13 cellular contexts compared by ENCODE assay signal in the genomic region with DNA sequence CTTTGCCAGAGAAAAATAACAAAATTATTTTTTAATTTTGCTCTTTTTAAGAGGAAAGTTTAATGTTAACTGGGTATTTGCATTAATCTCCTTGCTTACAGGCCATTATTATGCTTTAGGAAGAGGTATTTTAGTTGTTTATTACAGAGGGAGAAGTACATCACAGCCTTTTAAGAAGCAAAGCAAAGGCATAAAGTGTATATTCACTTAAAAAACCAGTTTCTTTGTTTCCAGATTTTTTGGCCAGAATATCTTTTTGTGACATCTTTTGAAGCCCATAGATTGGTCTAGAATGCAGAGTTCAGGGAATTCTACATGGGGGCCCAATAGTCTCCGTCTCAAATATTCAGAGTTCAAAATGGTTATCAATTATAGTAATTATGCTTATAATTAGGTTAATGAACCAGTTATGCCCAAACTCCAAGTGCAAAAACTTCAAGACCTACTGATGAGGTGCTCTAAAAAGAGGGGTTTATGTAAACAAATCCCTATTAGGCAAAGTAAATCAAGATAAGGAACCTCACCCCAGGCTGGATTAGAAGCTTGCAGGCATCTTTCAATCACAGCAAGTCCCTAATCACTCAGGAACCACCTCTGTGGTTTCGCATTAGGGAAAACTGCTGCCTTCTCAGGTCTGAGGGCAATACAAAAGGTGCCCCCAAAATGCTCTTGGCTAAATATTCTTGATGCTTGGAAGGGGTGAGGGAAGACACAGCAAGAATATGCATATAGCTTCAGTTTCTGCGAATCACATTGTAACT. TPM values are rescaled to one million over a fixed set of nuclear protein-coding genes. Genes with fewer than 3 reads are reported as not detected.
DNase-seq lines count a peak whose midpoint lies in the region; ATAC-seq and TF ChIP-seq lines count a peak whose summit lies in the region.
"Had no signal": no experiment of that assay in that cellular context is flagged by ENCODE, and none has a peak within 500 bp of the region (broad histone marks: within the 10 kb centered on the region; RNA-seq: fewer than 3 reads in every experiment).

No MANE protein-coding gene starts in this region.

- H3K36me3 ChIP-seq in breast epithelium: no peaks in the 10 kb centered on the region
- H3K36me3 ChIP-seq in mesenchymal stem cell (ENCODE audit: control insufficient read depth in 1 of 2, insufficient read depth in 2 of 2, low read depth in 1 of 2, low read length in 2 of 2): no peaks in the 10 kb centered on the region
- H3K36me3 ChIP-seq in thoracic aorta: no peaks in the 10 kb centered on the region

- H3K27ac Mint-ChIP-seq in MCF 10A (ENCODE audit: low read depth, unreplicated experiment) (no peak overlapping the region), WTC11 (no peak overlapping the region; the same call in 1 of the 2 replicates)
- H3K27ac Mint-ChIP-seq: T-helper 2 cell treated with Interferon-gamma antibody and Interleukin-4, amounts not matched to agents 5 μg/mL and 100 μg/mL, for 36 hours had no signal

- H3K9me3 Mint-ChIP-seq in MCF 10A (ENCODE audit: unreplicated experiment) (no peaks in the 10 kb centered on the region), WTC11 (no peaks in the 10 kb centered on the region)
- H3K9me3 Mint-ChIP-seq: T-helper 2 cell treated with Interferon-gamma antibody and Interleukin-4, amounts not matched to agents 5 μg/mL and 100 μg/mL, for 36 hours had no signal

- H2BK15ac ChIP-seq in mesenchymal stem cell (ENCODE audit: low read depth, poor library complexity, severe bottlenecking): no peak overlapping the region

- no peak overlapping the region for H4K91ac ChIP-seq in mesenchymal stem cell (ENCODE audit: low read length)

- ATAC-seq in WTC11 (no peak), thoracic aorta (ENCODE audit: insufficient number of reproducible peaks, low FRiP score, low read depth) (no peak), foreskin keratinocyte (no peak), HG03108 (IDR thresholded peaks at IDR 0.05; ENCODE audit: unreplicated experiment) (no peak)
- ATAC-seq: esophagus mucosa had no signal

- no peak overlapping the region for H4K8ac ChIP-seq in mesenchymal stem cell (ENCODE audit: low read length)

- H3K14ac ChIP-seq in mesenchymal stem cell (ENCODE audit: low read length in 2 of 2): no peak overlapping the region

- H2BK120ac ChIP-seq in mesenchymal stem cell (ENCODE audit: low read depth, low read length): no peak overlapping the region

- intact Hi-C loops in breast epithelium (cut with DNase I; ENCODE audit: low total_unique reads) (no loop called here), MCF 10A (cut with micrococcal nuclease) (no loop called here)

- H2AK5ac ChIP-seq in mesenchymal stem cell (ENCODE audit: low read length, severe bottlenecking): no peak overlapping the region

- H3K27me3 ChIP-seq in breast epithelium: no peaks in the 10 kb centered on the region
- H3K27me3 ChIP-seq in mesenchymal stem cell (ENCODE audit: control insufficient read depth in 1 of 2, insufficient read depth in 1 of 2, low read length in 2 of 2): peaks cover 0 to 42% of the 10 kb centered on the region in 2 experiments
- no peaks in the 10 kb centered on the region for H3K27me3 ChIP-seq in thoracic aorta (replicated peaks; ENCODE audit: insufficient read depth)
- H3K27me3 ChIP-seq in foreskin keratinocyte: peaks cover 55% of the 10 kb centered on the region

- H3K4me3 Mint-ChIP-seq in MCF 10A (ENCODE audit: unreplicated experiment) (no peak overlapping the region), WTC11 (peak overlapping the region; percentile 95)

- H3K4me3 ChIP-seq in breast epithelium (no peak overlapping the region), mesenchymal stem cell (ENCODE audit: insufficient read depth in 1 of 2, low read depth in 1 of 2, low read length in 2 of 2) (no peak overlapping the region), thoracic aorta (no peak overlapping the region)

- H3K9me3 ChIP-seq in breast epithelium (no peaks in the 10 kb centered on the region), mesenchymal stem cell (ENCODE audit: control insufficient read depth, low read length) (no peaks in the 10 kb centered on the region), thoracic aorta (no peaks in the 10 kb centered on the region)

- no peaks in the 10 kb centered on the region for H3K79me1 ChIP-seq in mesenchymal stem cell (replicated peaks; ENCODE audit: low read length, poor library complexity, severe bottlenecking)

- no peaks in the 10 kb centered on the region for H3K4me1 ChIP-seq in breast epithelium
- H3K4me1 ChIP-seq in mesenchymal stem cell (ENCODE audit: control insufficient read depth, insufficient read depth, low read depth, low read length): peaks cover 5% of the 10 kb centered on the region
- H3K4me1 ChIP-seq in thoracic aorta (ENCODE audit: control insufficient read depth in 1 of 2, low read depth in 2 of 2): peaks cover 0 to 5% of the 10 kb centered on the region in 2 donors
- peaks cover 7% of the 10 kb centered on the region for H3K4me1 ChIP-seq in foreskin keratinocyte

- no peak for DNase-seq in breast epithelium (ENCODE audit: low spot score in 2 of 2)
- no peak for DNase-seq in MCF 10A (ENCODE audit: unreplicated experiment)
- no peak for DNase-seq in WTC11 (ENCODE audit: low spot score)
- DNase-seq in mesenchymal stem cell: no peak
- DNase-seq in thoracic aorta (ENCODE audit: low spot score): no peak
- no peak for DNase-seq in SIG-M5 treated with dmso at 0.1 percent for 504 hours (lab: John Stamatoyannopoulos, UW; ENCODE audit: unreplicated experiment)
- DNase-seq in foreskin keratinocyte: no peak
- DNase-seq: amniotic stem cell, EL, kidney had no signal

- no peak overlapping the region for H3K9ac ChIP-seq in mesenchymal stem cell (ENCODE audit: low read length)

- H3K23ac ChIP-seq in mesenchymal stem cell (ENCODE audit: low read length in 2 of 2): no peak overlapping the region

- H2BK5ac ChIP-seq in mesenchymal stem cell (ENCODE audit: low read depth, low read length, poor library complexity, severe bottlenecking): no peak overlapping the region

- H3K4ac ChIP-seq in mesenchymal stem cell (ENCODE audit: low read depth in 1 of 2, low read length in 2 of 2): peak overlapping the region; percentile 30 to 64

- no peak overlapping the region for H3K18ac ChIP-seq in mesenchymal stem cell (ENCODE audit: low read depth in 1 of 2, low read length in 2 of 2)

- TF ChIP-seq CTCF in breast epithelium (IDR thresholded peaks at IDR 0.05) (no peak), MCF 10A (IDR thresholded peaks at IDR 0.05; ENCODE audit: unreplicated experiment) (no peak), WTC11 (IDR thresholded peaks at IDR 0.05) (no peak), thoracic aorta (IDR thresholded peaks at IDR 0.05) (no peak), foreskin keratinocyte (conservative IDR thresholded peaks at IDR 0.05) (no peak)

- BruUV-seq in MCF 10A (replicated peaks; lab: Mats Ljungman, UMichigan): no TSS peak

- POLR2A ChIA-PET in MCF 10A (lab: Yijun Ruan, JAX) (interaction anchor here (0.6 to 1.4 kb wide), 3 partner anchors 29 to 1328 kb away, joined by 3 to 4 read pairs (median 4); a partner anchor contains a TSS), WTC11 (lab: Charles Lee) (no interaction called here)

- H3K4me1 Mint-ChIP-seq in MCF 10A (ENCODE audit: insufficient read depth, unreplicated experiment) (peaks cover 21% of the 10 kb centered on the region), WTC11 (peaks cover 47% of the 10 kb centered on the region)

- H3K27ac ChIP-seq in breast epithelium (peak overlapping the region; percentile 4 to 73), mesenchymal stem cell (ENCODE audit: low read length, poor library complexity, severe bottlenecking) (no peak overlapping the region), thoracic aorta (peak overlapping the region; percentile 58), foreskin keratinocyte (no peak overlapping the region)

- no peak overlapping the region for H2AFZ ChIP-seq in mesenchymal stem cell (ENCODE audit: low read depth, low read length)

- no peak overlapping the region for H2BK12ac ChIP-seq in mesenchymal stem cell (ENCODE audit: low read length in 2 of 2)

- TF ChIP-seq POLR2A in breast epithelium (IDR thresholded peaks at IDR 0.05): no peak

- CTCF ChIA-PET in MCF 10A (lab: Yijun Ruan, JAX): interaction anchor here (0.6 to 0.8 kb wide), 3 partner anchors 368 to 1086 kb away, joined by 3 to 4 read pairs (median 3); no protein-coding TSS in a partner anchor
- CTCF ChIA-PET in WTC11 (lab: Charles Lee): no interaction called here

- 20% methylated on average over 1 of the region's 3 CpGs for WGBS in mesenchymal stem cell

- H3K36me3 Mint-ChIP-seq in MCF 10A (ENCODE audit: insufficient read depth, unreplicated experiment) (no peaks in the 10 kb centered on the region), WTC11 (no peaks in the 10 kb centered on the region)

- no peaks in the 10 kb centered on the region for H3K27me3 Mint-ChIP-seq in MCF 10A (ENCODE audit: insufficient read depth, unreplicated experiment)
- peaks cover 65% of the 10 kb centered on the region for H3K27me3 Mint-ChIP-seq in WTC11 (ENCODE audit: low read depth)

- H3K4me2 ChIP-seq in mesenchymal stem cell (ENCODE audit: low read length, poor library complexity, severe bottlenecking): peak overlapping the region; percentile 14

TF ChIP-seq in WTC11, 78 proteins besides CTCF, POLR2A, EP300 and RAD21 (continues in another document):
- TF ChIP-seq ATF1 (CRISPR knock-in tag; IDR thresholded peaks at IDR 0.05): no peak
- TF ChIP-seq FOXJ3 (CRISPR knock-in tag; IDR thresholded peaks at IDR 0.05; ENCODE audit: borderline replicate concordance): no peak
- no peak for TF ChIP-seq ZNF317 (CRISPR knock-in tag; IDR thresholded peaks at IDR 0.05; ENCODE audit: borderline replicate concordance, low read depth)
- TF ChIP-seq, protein P1, sequence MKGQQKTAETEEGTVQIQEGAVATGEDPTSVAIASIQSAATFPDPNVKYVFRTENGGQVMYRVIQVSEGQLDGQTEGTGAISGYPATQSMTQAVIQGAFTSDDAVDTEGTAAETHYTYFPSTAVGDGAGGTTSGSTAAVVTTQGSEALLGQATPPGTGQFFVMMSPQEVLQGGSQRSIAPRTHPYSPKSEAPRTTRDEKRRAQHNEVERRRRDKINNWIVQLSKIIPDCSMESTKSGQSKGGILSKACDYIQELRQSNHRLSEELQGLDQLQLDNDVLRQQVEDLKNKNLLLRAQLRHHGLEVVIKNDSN (CRISPR knock-in tag; IDR thresholded peaks at IDR 0.05): no peak

RNA-seq across cellular contexts. Expression of a gene that starts 1.4 kb away (rescaled TPM):
- total RNA-seq in breast epithelium (1 to 10 TPM in 2 of 3 donors, under 1 TPM in 1; 0.32 to 4.0 (median 3.3) TPM), MCF 10A (2022) (not detected in 2 replicates), WTC11 (2021) (2.4 to 3.3 TPM (median 2.8 TPM) in 3 replicates), thoracic aorta (1 to 10 TPM; 1.2 to 2.5 TPM), foreskin keratinocyte (0.03 TPM in 1 of 2 replicates, not detected in the other)
- polyA plus RNA-seq in mesenchymal stem cell (2013, experiment 1 of 2): 1.8 TPM
- polyA plus RNA-seq in mesenchymal stem cell (2013, experiment 2 of 2): 1.7 TPM
- polyA plus RNA-seq in foreskin keratinocyte: not detected in 2 replicates

Comparison
In these comparisons a context has a peak if more than half of its experiments do, and no peak if none do; other contexts are left out.
1. H3K27ac ChIP-seq: peak in breast epithelium (2 of 2) and thoracic aorta (2 of 2); none in mesenchymal stem cell (single experiment) and foreskin keratinocyte (single experiment).